ENCODE assay signal across 8 cellular contexts in genomic region chr11:130159657-130160459, GRCh38. TPM values are rescaled to one million over a fixed set of nuclear protein-coding genes. Genes with fewer than 3 reads are reported as not detected.
DNase-seq lines count a peak whose midpoint lies in the region; ATAC-seq and TF ChIP-seq lines count a peak whose summit lies in the region.

Gene ST14, plus strand, starts transcription at chr11:130159782. Its CDS starts 198 bp downstream, at chr11:130159980.

- H3K4me1 Mint-ChIP-seq in HFFc6 (ENCODE audit: low read depth), result peaks cover 16% of the 10 kb centered on the region

- H3K4me2 ChIP-seq in PC-3 (ENCODE audit: low read length) (peak within 1 kb of the TSS; percentile 87), trophoblast cell (ENCODE audit: low read length) (peak within 1 kb of the TSS; percentile 85)

- no peak within 1 kb of the TSS for H3K4ac ChIP-seq in trophoblast cell (ENCODE audit: low read depth, low read length)

- no peaks in the 10 kb centered on the region for H3K36me3 Mint-ChIP-seq in HFFc6 (ENCODE audit: low read depth)

- peaks cover 43% of the 10 kb centered on the region for H4K20me1 ChIP-seq in PC-3 (ENCODE audit: low read length)

- H3K27ac ChIP-seq in PC-3 (ENCODE audit: low read length), result peak within 1 kb of the TSS; percentile 60
- no peak within 1 kb of the TSS for H3K27ac ChIP-seq in trophoblast cell (ENCODE audit: low read depth, low read length)

- no peaks in the 10 kb centered on the region for H3K79me1 ChIP-seq in trophoblast cell (ENCODE audit: low read length)

- H3K36me3 ChIP-seq in PC-3 (ENCODE audit: low read depth, low read length) (peaks cover 6% of the 10 kb centered on the region; the same call in 1 of the 2 replicates), trophoblast cell (ENCODE audit: control insufficient read depth in 1 of 2, insufficient read depth in 2 of 2, low read length in 2 of 2) (no peaks in the 10 kb centered on the region)

- H2AK5ac ChIP-seq in trophoblast cell (ENCODE audit: low read length), result no peak within 1 kb of the TSS

- H4K8ac ChIP-seq in trophoblast cell (ENCODE audit: low read depth, low read length), result peak within 1 kb of the TSS; percentile 13

- H3K9me3 Mint-ChIP-seq in HFFc6, result no peaks in the 10 kb centered on the region

- H4K91ac ChIP-seq in trophoblast cell (ENCODE audit: low read depth, low read length), result peak within 1 kb of the TSS; percentile 41

- H3K27ac Mint-ChIP-seq in HFFc6, result no peak within 1 kb of the TSS

- H3K14ac ChIP-seq in trophoblast cell (ENCODE audit: low read length), result peak within 1 kb of the TSS; percentile 33

- H3K4me3 ChIP-seq in PC-3 (ENCODE audit: low read length) (peak within 1 kb of the TSS; percentile 99), trophoblast cell (ENCODE audit: low read depth, low read length) (peak within 1 kb of the TSS; percentile 49)

- H3K9ac ChIP-seq in PC-3 (ENCODE audit: low read length), result peak within 1 kb of the TSS; percentile 87
- no peak within 1 kb of the TSS for H3K9ac ChIP-seq in trophoblast cell (ENCODE audit: low read length)

- H3K9me3 ChIP-seq in PC-3 (ENCODE audit: low read length) (no peaks in the 10 kb centered on the region), trophoblast cell (ENCODE audit: insufficient read depth, low read depth, low read length) (peaks cover 2% of the 10 kb centered on the region)

- H3K79me2 ChIP-seq in PC-3 (ENCODE audit: low read length) (peaks cover 50% of the 10 kb centered on the region), trophoblast cell (ENCODE audit: control insufficient read depth, insufficient read depth, low read length, poor library complexity) (no peaks in the 10 kb centered on the region)

- no peak within 1 kb of the TSS for H3K4me3 Mint-ChIP-seq in HFFc6

- H3K18ac ChIP-seq in trophoblast cell (ENCODE audit: low read length), result no peak within 1 kb of the TSS

- peaks cover 51% of the 10 kb centered on the region for H3K4me1 ChIP-seq in PC-3 (ENCODE audit: insufficient read depth, low read length)
- H3K4me1 ChIP-seq in trophoblast cell (ENCODE audit: control insufficient read depth in 1 of 2, insufficient read depth in 2 of 2, low read length in 2 of 2), result peaks cover 7 to 18% of the 10 kb centered on the region in 2 experiments

- H4K12ac ChIP-seq in trophoblast cell (ENCODE audit: low read depth, low read length), result no peak within 1 kb of the TSS

- POLR2A ChIA-PET in PC-3 (lab: Charles Lee; ENCODE audit: unreplicated experiment), result no interaction called here

- ATAC-seq in GM21526 (IDR thresholded peaks at IDR 0.05; ENCODE audit: low FRiP score, unreplicated experiment), result peak; percentile 60
- ATAC-seq in PC-3, result peak; percentile 66
- no peak for ATAC-seq in HG02970 (IDR thresholded peaks at IDR 0.05; ENCODE audit: low FRiP score, unreplicated experiment)

- TF ChIP-seq CTCF in PC-3 (conservative IDR thresholded peaks at IDR 0.05; ENCODE audit: low read depth, low read length), result no peak
- TF ChIP-seq CTCF in HFFc6 (IDR thresholded peaks at IDR 0.05), result no peak

- intact Hi-C loops in PC-3 (cut with micrococcal nuclease), result no loop called here

- CTCF ChIA-PET in PC-3 (lab: Charles Lee), result interaction anchor here (0.7 kb wide), 1 partner anchor 212 kb away, joined by 3 read pairs; no protein-coding TSS in a partner anchor

- no CpG with 5 or more reads among the region's 88 CpGs for WGBS in trophoblast cell (ENCODE audit: extremely low coverage, insufficient coverage, insufficient read length)

- no peaks in the 10 kb centered on the region for H3F3A ChIP-seq in PC-3 (ENCODE audit: low read length, unreplicated experiment)

- no peak within 1 kb of the TSS for H3K23ac ChIP-seq in trophoblast cell (ENCODE audit: low read length)

- H3K9me2 ChIP-seq in PC-3 (replicated peaks; ENCODE audit: low read length), result no peaks in the 10 kb centered on the region

- BruUV-seq in PC-3 (replicated peaks; lab: Mats Ljungman, UMichigan), result no TSS peak

- no peak within 1 kb of the TSS for H2BK120ac ChIP-seq in trophoblast cell (ENCODE audit: insufficient read depth, low read length, poor library complexity)

- peaks cover 56% of the 10 kb centered on the region for H3K27me3 Mint-ChIP-seq in HFFc6 (ENCODE audit: insufficient read depth)

- H2AFZ ChIP-seq in PC-3 (ENCODE audit: low read length) (peak within 1 kb of the TSS; percentile 69), trophoblast cell (ENCODE audit: insufficient read depth, low read length, poor library complexity) (peak within 1 kb of the TSS; percentile 83)

- no peak within 1 kb of the TSS for H2BK5ac ChIP-seq in trophoblast cell (ENCODE audit: low read depth, low read length, poor library complexity)

- no peak within 1 kb of the TSS for H2BK12ac ChIP-seq in trophoblast cell (ENCODE audit: low read length)

- DNase-seq in AG08396 (ENCODE audit: low spot score) (peak; percentile 39), PC-3 (peak; percentile 81), germinal center (ENCODE audit: low spot score) (peak; percentile 78), trophoblast cell (peak in 1 of 2 donors; percentile 40), HFFc6 (no peak), NCI-H524 (lab: John Stamatoyannopoulos, UW) (no peak)

- H3K27me3 ChIP-seq in PC-3 (ENCODE audit: low read length) (no peaks in the 10 kb centered on the region), trophoblast cell (ENCODE audit: insufficient read depth, low read length) (peaks cover 32% of the 10 kb centered on the region)

RNA-seq across cellular contexts. Expression of gene ST14, which starts in this region (rescaled TPM):
- 231 and 289 TPM in 2 replicates for total RNA-seq in PC-3 (2014; rRNA removed)
- polyA plus RNA-seq in trophoblast cell (2013), result 8.4 and 11.2 TPM in 2 replicates
- not detected for total RNA-seq in HFFc6 (2021; fragmentation: NEBNext Ultra II Directional; extraction: Animal tissue kit (Norgen Biotek cat#: 25700))

Comparison
In these comparisons a context has a peak if more than half of its experiments do, and no peak if none do; other contexts are left out.
1. RNA of gene ST14 (total RNA-seq): 231 to 289 TPM in PC-3; not detected in HFFc6; every median in the first group is over 100 times any median in the second.
2. DNase-seq: peak in AG08396 (single experiment), PC-3 (single experiment) and germinal center (single experiment); none in HFFc6 (single experiment) and NCI-H524 (0 of 2).